14 cellular contexts compared by ENCODE assay signal in genomic region chr9:29796291-29796952, GRCh38.
DNase-seq lines count a peak whose midpoint lies in the region; ATAC-seq and TF ChIP-seq lines count a peak whose summit lies in the region.
"Had no signal": no experiment of that assay in that cellular context is flagged by ENCODE, and none has a peak within 500 bp of the region (broad histone marks: within the 10 kb centered on the region; RNA-seq: fewer than 3 reads in every experiment).

No MANE protein-coding gene starts in this region.

- ATAC-seq in GM19372 (IDR thresholded peaks at IDR 0.05; ENCODE audit: low read depth, unreplicated experiment) (peak; percentile 89), HG02588 (IDR thresholded peaks at IDR 0.05; ENCODE audit: unreplicated experiment) (peak; percentile 89), HG03196 (IDR thresholded peaks at IDR 0.05; ENCODE audit: unreplicated experiment) (peak; percentile 85), foreskin keratinocyte (no peak), aorta (ENCODE audit: low FRiP score) (no peak)
- ATAC-seq: activated CD4-positive, alpha-beta T cell treated with anti-CD3 and anti-CD28 coated beads for 36 hours had no signal

- 70 to 81% methylated on average over 2 of the region's 2 CpGs for WGBS in aorta, 2 donors

- H3K4me1 ChIP-seq in foreskin keratinocyte = peaks cover 19% of the 10 kb centered on the region
- no peaks in the 10 kb centered on the region for H3K4me1 ChIP-seq in aorta (ENCODE audit: control insufficient read depth in 1 of 2, insufficient read depth in 2 of 2, low read length in 2 of 2)
- H3K4me1 ChIP-seq: ascending aorta, Peyer's patch, spleen had no signal

- in situ Hi-C loops in ACHN (cut with HindIII; ENCODE audit: low pct_ligation_motif_present, low pct_unique_long_range_greater_than_20kb, low sequenced_read_pairs) = no loop called here

- no peak overlapping the region for H3K27ac ChIP-seq in foreskin keratinocyte
- H3K27ac ChIP-seq in aorta (ENCODE audit: low read depth in 1 of 2, low read length in 2 of 2) = no peak overlapping the region
- H3K27ac ChIP-seq: ascending aorta, ovary, Peyer's patch, spleen had no signal

- no peak for TF ChIP-seq CTCF in foreskin keratinocyte (conservative IDR thresholded peaks at IDR 0.05)

- intact Hi-C loops in aorta (cut with DNase I) = no loop called here

- H3K27me3 ChIP-seq in foreskin keratinocyte (no peaks in the 10 kb centered on the region), aorta (ENCODE audit: control insufficient read depth in 1 of 2, insufficient read depth in 2 of 2, low read length in 1 of 2) (no peaks in the 10 kb centered on the region)
- H3K27me3 ChIP-seq: ascending aorta, ovary, Peyer's patch, spleen had no signal

- DNase-seq in foreskin keratinocyte (no peak), ACHN (no peak), NCI-H446 treated with DMSO at 0.1 percent for 48 hours (lab: John Stamatoyannopoulos, UW) (no peak), aorta (no peak)
- DNase-seq: activated CD4-positive, alpha-beta T cell treated with anti-CD3 and anti-CD28 coated beads for 36 hours; mesendoderm; NCI-H1048; ovary; Peyer's patch; spleen had no signal

- H3K36me3 ChIP-seq in aorta (ENCODE audit: control insufficient read depth in 1 of 2, insufficient read depth in 2 of 2, low read length in 1 of 2) = no peaks in the 10 kb centered on the region
- H3K36me3 ChIP-seq: ascending aorta, ovary, Peyer's patch, spleen had no signal

- no peaks in the 10 kb centered on the region for H3K9me3 ChIP-seq in aorta (ENCODE audit: control insufficient read depth, low read length)
- H3K9me3 ChIP-seq: ascending aorta, ovary, Peyer's patch, spleen had no signal

- H3K4me3 ChIP-seq in aorta (ENCODE audit: low read length in 2 of 2) = no peak overlapping the region
- H3K4me3 ChIP-seq: ascending aorta, ovary, Peyer's patch, spleen had no signal

Comparison
In these comparisons a context has a peak if more than half of its experiments do, and no peak if none do; other contexts are left out.
1. ATAC-seq: peak in GM19372 (single experiment), HG02588 (single experiment) and HG03196 (single experiment); none in foreskin keratinocyte (single experiment) and aorta (single experiment).